In the genomic region with DNA sequence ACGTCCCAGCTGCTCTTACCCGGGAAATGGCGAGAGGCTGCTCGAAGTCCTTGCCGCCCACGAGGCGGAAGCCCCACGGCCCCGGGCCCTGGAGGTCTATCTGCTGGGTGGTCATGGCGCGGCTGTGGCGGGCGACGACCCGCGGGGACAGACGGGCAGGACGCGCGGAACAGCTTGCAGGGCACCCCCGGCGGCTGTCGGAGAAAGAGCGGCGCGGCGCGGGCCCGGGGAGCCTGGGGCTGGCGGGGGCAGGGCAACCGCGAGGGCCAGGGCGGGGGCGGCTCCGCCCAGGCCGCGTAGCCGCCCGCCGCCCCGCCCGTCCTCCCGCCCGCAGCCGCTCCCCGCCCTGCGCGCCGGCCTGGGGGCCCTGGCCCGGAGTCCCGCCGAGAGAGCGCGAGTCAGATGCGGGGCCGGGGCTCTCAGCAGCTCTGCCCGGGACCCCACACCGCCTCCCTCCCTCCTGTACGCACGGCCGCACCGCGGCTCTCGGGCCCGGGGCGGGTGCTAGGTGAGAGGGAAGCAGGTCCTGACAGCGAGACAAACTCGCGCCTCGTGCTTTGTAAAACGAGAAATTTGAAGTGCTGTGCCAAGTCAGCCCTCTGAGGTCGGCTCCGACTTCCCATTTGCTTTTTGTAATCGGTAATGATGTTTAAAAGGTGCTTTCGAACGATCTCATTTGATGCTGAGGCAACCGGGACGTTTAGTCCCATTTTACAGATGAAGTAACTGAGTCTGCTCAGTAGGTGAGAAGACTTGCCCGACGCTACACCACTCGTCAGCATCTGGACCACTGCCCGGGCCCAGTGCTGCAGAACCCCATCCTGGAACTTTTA, we compare ENCODE assay signal across 8 cellular contexts. TPM values are rescaled to one million over a fixed set of nuclear protein-coding genes. Genes with fewer than 3 reads are reported as not detected.
DNase-seq lines count a peak whose midpoint lies in the region; ATAC-seq and TF ChIP-seq lines count a peak whose summit lies in the region.

A gene with protein sequence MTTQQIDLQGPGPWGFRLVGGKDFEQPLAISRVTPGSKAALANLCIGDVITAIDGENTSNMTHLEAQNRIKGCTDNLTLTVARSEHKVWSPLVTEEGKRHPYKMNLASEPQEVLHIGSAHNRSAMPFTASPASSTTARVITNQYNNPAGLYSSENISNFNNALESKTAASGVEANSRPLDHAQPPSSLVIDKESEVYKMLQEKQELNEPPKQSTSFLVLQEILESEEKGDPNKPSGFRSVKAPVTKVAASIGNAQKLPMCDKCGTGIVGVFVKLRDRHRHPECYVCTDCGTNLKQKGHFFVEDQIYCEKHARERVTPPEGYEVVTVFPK (minus strand): TSS at position 203 of the 833 bp plus-strand sequence. CDS start 88 bp downstream, at position 115.

- intact Hi-C loops in PC-3 (cut with micrococcal nuclease) (no loop called here), right cardiac atrium (cut with DNase I) (loop anchor here in 1 of 4 donors (5.0 kb wide), 1 partner anchor 44 kb away; no protein-coding TSS in a partner anchor)

- no peaks in the 10 kb centered on the region for H3K36me3 ChIP-seq in PC-3 (ENCODE audit: low read depth, low read length)
- H3K36me3 ChIP-seq in adipocyte (ENCODE audit: control insufficient read depth, insufficient read depth, low read length, severe bottlenecking): no peaks in the 10 kb centered on the region

- H3K79me2 ChIP-seq in PC-3 (ENCODE audit: low read length): peaks cover 47% of the 10 kb centered on the region

- 7% methylated on average over 82 of the region's 82 CpGs for WGBS in right cardiac atrium

- POLR2A ChIA-PET in PC-3 (lab: Charles Lee; ENCODE audit: unreplicated experiment): no interaction called here

- TF ChIP-seq CTCF in PC-3 (conservative IDR thresholded peaks at IDR 0.05; ENCODE audit: low read depth, low read length): peak; percentile 28; the same call in 1 of the 2 replicates
- no peak for TF ChIP-seq CTCF in retinal pigment epithelial cell (conservative IDR thresholded peaks at IDR 0.05; ENCODE audit: low read depth, low read length)

- H3K27ac ChIP-seq in PC-3 (ENCODE audit: low read length) (peak within 1 kb of the TSS; percentile 47), right cardiac atrium (ENCODE audit: low read length) (peak within 1 kb of the TSS; percentile 81)

- H3K4me3 ChIP-seq in PC-3 (ENCODE audit: low read length) (peak within 1 kb of the TSS; percentile 95), adipocyte (ENCODE audit: low read length) (peak within 1 kb of the TSS; percentile 88), right cardiac atrium (ENCODE audit: low read length) (peak within 1 kb of the TSS; percentile 72), retinal pigment epithelial cell (ENCODE audit: low read length) (peak within 1 kb of the TSS; percentile 69)

- peaks cover 21% of the 10 kb centered on the region; the same call in 1 of the 2 replicates for H4K20me1 ChIP-seq in PC-3 (ENCODE audit: low read length)

- no peaks in the 10 kb centered on the region for H3K9me3 ChIP-seq in PC-3 (ENCODE audit: low read length)
- no peaks in the 10 kb centered on the region for H3K9me3 ChIP-seq in adipocyte (ENCODE audit: control insufficient read depth, low read length)
- H3K9me3 ChIP-seq in right cardiac atrium (ENCODE audit: control insufficient read depth, low read length): no peaks in the 10 kb centered on the region

- peak within 1 kb of the TSS; percentile 98 for H3K4me2 ChIP-seq in PC-3 (ENCODE audit: low read length)

- H3F3A ChIP-seq in PC-3 (ENCODE audit: low read length, unreplicated experiment): no peaks in the 10 kb centered on the region

- in situ Hi-C loops in Caki2 (cut with HindIII; ENCODE audit: low pct_unique_long_range_greater_than_20kb, low sequenced_read_pairs): no loop called here

- ATAC-seq in GM19351 (IDR thresholded peaks at IDR 0.05; ENCODE audit: unreplicated experiment): peak; percentile 35
- ATAC-seq in HG03432 (IDR thresholded peaks at IDR 0.05; ENCODE audit: unreplicated experiment): peak; percentile 52
- peak; percentile 75 for ATAC-seq in PC-3
- ATAC-seq in right cardiac atrium: peak; percentile 88 to 93

- CTCF ChIA-PET in PC-3 (lab: Charles Lee): no interaction called here

- H3K27me3 ChIP-seq in PC-3 (ENCODE audit: low read length) (no peaks in the 10 kb centered on the region), adipocyte (replicated peaks; ENCODE audit: control insufficient read depth, insufficient read depth, low read length) (no peaks in the 10 kb centered on the region), right cardiac atrium (ENCODE audit: control insufficient read depth, insufficient read depth) (no peaks in the 10 kb centered on the region)

- H3K9ac ChIP-seq in PC-3 (ENCODE audit: low read length) (peak within 1 kb of the TSS; percentile 91), adipocyte (ENCODE audit: low read length) (peak within 1 kb of the TSS; percentile 92)

- no peaks in the 10 kb centered on the region for H3K9me2 ChIP-seq in PC-3 (replicated peaks; ENCODE audit: low read length)

- BruUV-seq in PC-3 (replicated peaks; lab: Mats Ljungman, UMichigan): TSS peak; percentile 22

- peak; percentile 63 for DNase-seq in Caki2 (ENCODE audit: low read depth)
- DNase-seq in PC-3: peak; percentile 68
- peak; percentile 86 for DNase-seq in adipocyte (ENCODE audit: low read depth)
- peak; percentile 84 to 94 (median 92) for DNase-seq in right cardiac atrium
- no peak for DNase-seq in retinal pigment epithelial cell (ENCODE audit: low read depth)
- DNase-seq in SK-N-DZ (ENCODE audit: low spot score): no peak

- H3K4me1 ChIP-seq in PC-3 (ENCODE audit: insufficient read depth, low read length): peaks cover 26% of the 10 kb centered on the region
- peaks cover 36% of the 10 kb centered on the region for H3K4me1 ChIP-seq in adipocyte (ENCODE audit: control insufficient read depth, insufficient read depth, low read length)
- peaks cover 7% of the 10 kb centered on the region for H3K4me1 ChIP-seq in right cardiac atrium (ENCODE audit: control insufficient read depth, insufficient read depth, low read length)

- H2AFZ ChIP-seq in PC-3 (ENCODE audit: low read length): peak within 1 kb of the TSS; percentile 95

RNA-seq across cellular contexts. Expression of the gene that starts here (rescaled TPM):
- 14.8 and 16.9 TPM in 2 replicates for total RNA-seq in Caki2 (2014; rRNA removed; shearing (Covaris generic); ENCODE audit: low replicate concordance)
- 28.2 and 48.7 TPM in 2 replicates for total RNA-seq in PC-3 (2014; rRNA removed)
- total RNA-seq in right cardiac atrium: 100 to 1,000 TPM; 159 to 227 (median 169) TPM
- 211 TPM for polyA plus RNA-seq in right cardiac atrium
- 1.4 and 1.8 TPM in 2 replicates for polyA plus RNA-seq in SK-N-DZ (2014; cell fraction: cytosol; rRNA removed)
- 0.59 TPM in 1 of 2 replicates, not detected in the other for polyA plus RNA-seq in SK-N-DZ (2014; cell fraction: nucleus; rRNA removed)

Comparison
In these comparisons a context has a peak if more than half of its experiments do, and no peak if none do; other contexts are left out.
1. DNase-seq: peak in Caki2 (single experiment), PC-3 (single experiment), adipocyte (single experiment) and right cardiac atrium (3 of 3); none in retinal pigment epithelial cell (single experiment) and SK-N-DZ (single experiment).
2. ATAC-seq: peak in every context shown above with its lines; median percentile 90 in right cardiac atrium; 75 in PC-3; 52 in HG03432; 35 in GM19351.
3. Peak in every context shown above with its lines, with median percentiles within 50 percentile points of each other: H3K4me3 ChIP-seq.